In the genomic region with DNA sequence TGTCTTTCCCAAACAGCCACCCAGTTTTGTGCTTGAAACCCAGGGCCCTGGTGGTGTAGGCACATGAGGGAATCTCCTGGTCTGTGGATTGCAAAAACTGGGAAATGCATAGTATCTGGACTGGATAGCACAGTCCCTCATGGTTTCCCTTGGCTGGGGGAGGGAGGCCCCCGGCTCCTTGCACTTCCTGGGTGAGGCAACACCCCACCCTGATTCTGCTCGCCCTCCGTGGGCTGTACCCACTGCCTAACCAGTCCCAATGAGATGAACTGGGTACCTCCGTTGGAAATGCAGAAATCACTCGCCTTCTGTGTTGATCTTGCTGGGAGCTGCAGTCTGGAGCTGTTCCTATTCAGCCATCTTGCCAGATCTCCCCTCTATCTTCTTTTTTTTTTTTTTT, we compare ENCODE assay signal across 2 cellular contexts. TPM values are rescaled to one million over a fixed set of nuclear protein-coding genes. Genes with fewer than 3 reads are reported as not detected.
"Had no signal": no experiment of that assay in that cellular context is flagged by ENCODE, and none has a peak within 500 bp of the region (broad histone marks: within the 10 kb centered on the region; RNA-seq: fewer than 3 reads in every experiment).

No MANE protein-coding gene starts in this region.

RNA-seq across cellular contexts. Expression of a gene that starts 19.0 kb away (rescaled TPM):
- total RNA-seq: neural crest cell, smooth muscle cell had no signal
